Comparison of ENCODE assay signal across 14 cellular contexts in the genomic region with DNA sequence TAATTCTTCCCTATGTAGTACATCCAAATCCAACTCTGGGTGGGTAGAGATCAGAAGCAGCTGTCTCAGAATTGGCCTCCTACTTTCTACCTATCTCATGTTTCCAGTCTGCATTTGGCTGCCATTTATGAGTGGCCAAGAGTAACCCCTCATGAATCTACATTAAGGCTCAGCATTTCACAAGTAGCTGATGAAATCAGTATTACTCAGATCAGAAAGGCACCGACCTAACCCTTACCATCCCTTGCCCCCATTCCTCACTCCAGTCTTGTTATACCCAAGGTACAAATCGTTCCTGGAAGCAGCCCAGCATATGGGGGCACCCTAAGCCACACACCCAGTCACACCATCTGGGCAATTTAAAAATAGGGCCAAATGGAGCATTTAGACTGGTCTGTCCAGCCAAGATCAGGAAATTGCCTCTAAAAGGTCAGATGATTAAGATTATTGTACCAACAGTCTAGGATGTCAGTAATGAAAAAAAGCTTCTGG. TPM values are rescaled to one million over a fixed set of nuclear protein-coding genes. Genes with fewer than 3 reads are reported as not detected.
A peak's percentile ranks its signal among the peaks of the same experiment; 100 is the strongest.
DNase-seq lines count a peak whose midpoint lies in the region; ATAC-seq and TF ChIP-seq lines count a peak whose summit lies in the region.
"Had no signal": no experiment of that assay in that cellular context is flagged by ENCODE, and none has a peak within 500 bp of the region (broad histone marks: within the 10 kb centered on the region; RNA-seq: fewer than 3 reads in every experiment).

No MANE protein-coding gene starts in this region.

- BruUV-seq in Calu3 (replicated peaks; lab: Mats Ljungman, UMichigan), result no TSS peak

- peaks cover 74% of the 10 kb centered on the region for H3K4me1 ChIP-seq in CD8-positive, alpha-beta memory T cell (ENCODE audit: insufficient read depth, low read length)
- H3K4me1 ChIP-seq in naive thymus-derived CD4-positive, alpha-beta T cell (ENCODE audit: control insufficient read depth in 2 of 2, insufficient read depth in 2 of 2, low read length in 2 of 2), result peaks cover 45 to 78% of the 10 kb centered on the region in 2 donors
- H3K4me1 ChIP-seq: pancreas, transverse colon had no signal

- H3K27ac Mint-ChIP-seq in CD8-positive, alpha-beta memory T cell, result peak overlapping the region in 7 of 8 donors; percentile 29 to 89 (median 73)
- peak overlapping the region; percentile 51 to 96 (median 92) for H3K27ac Mint-ChIP-seq in naive thymus-derived CD4-positive, alpha-beta T cell
- no peak overlapping the region for H3K27ac Mint-ChIP-seq in Calu3 (ENCODE audit: unreplicated experiment)

- H3K9me3 ChIP-seq in CD8-positive, alpha-beta memory T cell (ENCODE audit: low read length), result no peaks in the 10 kb centered on the region
- H3K9me3 ChIP-seq in KOPT-K1 (ENCODE audit: insufficient read depth, low read length, poor library complexity, severe bottlenecking), result peaks cover 13% of the 10 kb centered on the region
- H3K9me3 ChIP-seq in naive thymus-derived CD4-positive, alpha-beta T cell (ENCODE audit: control insufficient read depth in 2 of 3, low read length in 3 of 3), result no peaks in the 10 kb centered on the region
- H3K9me3 ChIP-seq: pancreas, transverse colon had no signal

- ATAC-seq in naive thymus-derived CD4-positive, alpha-beta T cell, result no peak

- no peak for DNase-seq in CD8-positive, alpha-beta memory T cell
- DNase-seq in brain microvascular endothelial cell (no peak), LoVo (ENCODE audit: low spot score) (no peak), ureter (ENCODE audit: low spot score) (no peak), Calu3 (no peak), NCI-H1436 treated with DMSO at 0.1 percent for 48 hours (lab: John Stamatoyannopoulos, UW) (no peak)
- DNase-seq in naive thymus-derived CD4-positive, alpha-beta T cell, result no peak
- DNase-seq: aorta, NCI-H2081 treated with DMSO at 0.1 percent for 48 hours, pancreas, transverse colon had no signal

- no peaks in the 10 kb centered on the region for H3K27me3 ChIP-seq in CD8-positive, alpha-beta memory T cell (ENCODE audit: insufficient read depth, low read length, poor library complexity, severe bottlenecking)
- H3K27me3 ChIP-seq in brain microvascular endothelial cell (replicated peaks), result no peaks in the 10 kb centered on the region
- no peaks in the 10 kb centered on the region for H3K27me3 ChIP-seq in naive thymus-derived CD4-positive, alpha-beta T cell (ENCODE audit: control insufficient read depth in 2 of 2, insufficient read depth in 2 of 2, low read length in 2 of 2)
- H3K27me3 ChIP-seq: transverse colon had no signal

- H3K4me3 Mint-ChIP-seq in CD8-positive, alpha-beta memory T cell, result no peak overlapping the region
- H3K4me3 Mint-ChIP-seq in naive thymus-derived CD4-positive, alpha-beta T cell, result peak overlapping the region in 3 of 10 donors; percentile 16 to 55 (median 37)
- no peak overlapping the region for H3K4me3 Mint-ChIP-seq in Calu3 (ENCODE audit: low read depth, unreplicated experiment)

- in situ Hi-C loops in brain microvascular endothelial cell (cut with HindIII; ENCODE audit: low pct_ligation_motif_present, low sequenced_read_pairs), result no loop called here

- H3K4me3 ChIP-seq in CD8-positive, alpha-beta memory T cell (ENCODE audit: low read length), result no peak overlapping the region
- H3K4me3 ChIP-seq in brain microvascular endothelial cell (ENCODE audit: low read depth, low read length), result no peak overlapping the region
- H3K4me3 ChIP-seq in naive thymus-derived CD4-positive, alpha-beta T cell (ENCODE audit: low read length), result no peak overlapping the region
- H3K4me3 ChIP-seq: pancreas, transverse colon had no signal

- H3K9me3 Mint-ChIP-seq in CD8-positive, alpha-beta memory T cell, result peaks cover 0 to 8% (median 0%) of the 10 kb centered on the region in 5 donors
- peaks cover 0 to 15% (median 6%) of the 10 kb centered on the region in 11 donors for H3K9me3 Mint-ChIP-seq in naive thymus-derived CD4-positive, alpha-beta T cell
- H3K9me3 Mint-ChIP-seq in Calu3 (ENCODE audit: low read depth, unreplicated experiment), result peaks cover 3% of the 10 kb centered on the region

- H3K27me3 Mint-ChIP-seq in CD8-positive, alpha-beta memory T cell, result no peaks in the 10 kb centered on the region
- H3K27me3 Mint-ChIP-seq in naive thymus-derived CD4-positive, alpha-beta T cell, result no peaks in the 10 kb centered on the region
- no peaks in the 10 kb centered on the region for H3K27me3 Mint-ChIP-seq in Calu3 (ENCODE audit: unreplicated experiment)

- H3K36me3 Mint-ChIP-seq in CD8-positive, alpha-beta memory T cell, result peaks cover 13 to 15% (median 14%) of the 10 kb centered on the region in 3 donors
- peaks cover 6 to 65% (median 30%) of the 10 kb centered on the region in 5 donors for H3K36me3 Mint-ChIP-seq in naive thymus-derived CD4-positive, alpha-beta T cell
- no peaks in the 10 kb centered on the region for H3K36me3 Mint-ChIP-seq in Calu3 (ENCODE audit: insufficient read depth, unreplicated experiment)

- H3K27ac ChIP-seq in CD8-positive, alpha-beta memory T cell (ENCODE audit: low read depth, low read length), result no peak overlapping the region
- H3K27ac ChIP-seq in KOPT-K1 (ENCODE audit: low read depth, low read length, poor library complexity, severe bottlenecking) (peak overlapping the region; percentile 98), brain microvascular endothelial cell (peak overlapping the region; percentile 29)
- peak overlapping the region; percentile 40 for H3K27ac ChIP-seq in naive thymus-derived CD4-positive, alpha-beta T cell (ENCODE audit: low read depth, low read length)
- H3K27ac ChIP-seq: pancreas, transverse colon had no signal

- intact Hi-C loops in naive thymus-derived CD4-positive, alpha-beta T cell (cut with micrococcal nuclease), result loop anchor here (5.0 kb wide), 2 partner anchors 86 to 149 kb away; no protein-coding TSS in a partner anchor
- intact Hi-C loops in Calu3 (cut with micrococcal nuclease; ENCODE audit: unreplicated experiment), result no loop called here

- TF ChIP-seq CTCF in brain microvascular endothelial cell (IDR thresholded peaks at IDR 0.05; ENCODE audit: low read depth, low read length, missing control alignments) (no peak), Calu3 (IDR thresholded peaks at IDR 0.05; ENCODE audit: unreplicated experiment) (no peak)

- H3K36me3 ChIP-seq in CD8-positive, alpha-beta memory T cell (ENCODE audit: insufficient read depth, low read length), result no peaks in the 10 kb centered on the region
- H3K36me3 ChIP-seq in KOPT-K1 (ENCODE audit: insufficient read depth, low read length) (peaks cover 15% of the 10 kb centered on the region), brain microvascular endothelial cell (replicated peaks) (no peaks in the 10 kb centered on the region)
- peaks cover 0 to 2% (median 0%) of the 10 kb centered on the region in 3 experiments for H3K36me3 ChIP-seq in naive thymus-derived CD4-positive, alpha-beta T cell (ENCODE audit: control insufficient read depth in 2 of 3, insufficient read depth in 3 of 3, low read length in 3 of 3)
- H3K36me3 ChIP-seq: pancreas, transverse colon had no signal

- POLR2A ChIA-PET in CD8-positive, alpha-beta memory T cell (lab: Charles Lee), result interaction anchor here (4.7 kb wide), 1 partner anchor 23 kb away, joined by 85 read pairs; no protein-coding TSS in a partner anchor
- POLR2A ChIA-PET in naive thymus-derived CD4-positive, alpha-beta T cell (lab: Charles Lee), result interaction anchor here (0.8 to 15.0 kb wide), 8 partner anchors 12 to 209 kb away, joined by 3 to 343 read pairs (median 9); a partner anchor contains a TSS

- CTCF ChIA-PET in CD8-positive, alpha-beta memory T cell (lab: Charles Lee), result interaction anchor here (0.9 to 1.9 kb wide), 5 partner anchors 7 to 24 kb away, joined by 3 to 7 read pairs (median 4); no protein-coding TSS in a partner anchor
- CTCF ChIA-PET in naive thymus-derived CD4-positive, alpha-beta T cell (lab: Charles Lee), result interaction anchor here (1.3 to 1.5 kb wide), 2 partner anchors 11 to 166 kb away, joined by 4 read pairs; no protein-coding TSS in a partner anchor
- CTCF ChIA-PET in Calu3 (lab: Charles Lee), result no interaction called here

- peaks cover 68 to 87% (median 81%) of the 10 kb centered on the region in 3 donors for H3K4me1 Mint-ChIP-seq in CD8-positive, alpha-beta memory T cell
- peaks cover 52 to 92% (median 83%) of the 10 kb centered on the region in 7 donors for H3K4me1 Mint-ChIP-seq in naive thymus-derived CD4-positive, alpha-beta T cell
- H3K4me1 Mint-ChIP-seq in Calu3 (ENCODE audit: low read depth, unreplicated experiment), result peaks cover 10% of the 10 kb centered on the region

RNA-seq across cellular contexts. Expression of a gene that starts 37.0 kb away (rescaled TPM):
- total RNA-seq in CD8-positive, alpha-beta memory T cell, result 10 to 100 TPM; 64.1 to 66.4 TPM
- 61.1 TPM for polyA plus RNA-seq in CD8-positive, alpha-beta memory T cell
- 100 to 1,000 TPM in 4 of 5 experiments, 10 to 100 TPM in 1; 66.7 to 224 (median 121) TPM for total RNA-seq in naive thymus-derived CD4-positive, alpha-beta T cell
- 10 to 100 TPM; 52.2 to 67.5 TPM for polyA plus RNA-seq in naive thymus-derived CD4-positive, alpha-beta T cell
- total RNA-seq in ureter, result 0.21 TPM
- total RNA-seq in Calu3 (2022), result 0.07 TPM in 1 of 2 replicates, not detected in the other
- total RNA-seq: Daoy, kidney epithelial cell had no signal

Comparison
In these comparisons a context has a peak if more than half of its experiments do, and no peak if none do; other contexts are left out.
1. RNA of a gene that starts 37.0 kb away (total RNA-seq): 66.7 to 224 TPM in naive thymus-derived CD4-positive, alpha-beta T cell and 64.1 to 66.4 TPM in CD8-positive, alpha-beta memory T cell; 0.21 TPM in ureter (single experiment) and 0.07 TPM in Calu3; every median in the first group is over 10 times any median in the second.